ENCODE assay signal across 27 cellular contexts in the genomic region with DNA sequence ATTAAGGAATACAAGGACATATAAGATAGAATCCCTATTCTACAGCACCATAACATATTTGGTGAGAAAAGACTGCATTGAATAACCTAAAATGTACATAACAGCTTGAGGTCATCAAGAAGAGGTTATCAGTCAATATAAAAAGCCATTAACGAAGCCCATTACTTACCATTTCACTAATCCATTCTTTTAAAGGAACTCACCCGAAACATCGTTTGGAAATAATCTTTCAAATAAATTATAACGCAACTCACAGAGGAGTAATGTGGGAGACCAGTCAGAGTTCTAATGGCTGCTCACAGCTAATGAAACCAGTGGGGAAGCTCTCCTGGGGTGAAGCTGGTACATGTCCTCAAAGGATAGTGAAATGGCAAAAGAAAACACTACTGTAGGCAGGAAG.
"Had no signal": no experiment of that assay in that cellular context is flagged by ENCODE, and none has a peak within 500 bp of the region (broad histone marks: within the 10 kb centered on the region; RNA-seq: fewer than 3 reads in every experiment).

No MANE protein-coding gene starts in this region.

- H3K4me1 ChIP-seq: foreskin keratinocyte, right lobe of liver, upper lobe of right lung, uterus had no signal

- H3K9me3 ChIP-seq: esophagus muscularis mucosa, gastroesophageal sphincter, mucosa of descending colon, right lobe of liver, thoracic aorta, transverse colon, upper lobe of right lung, uterus had no signal

- ATAC-seq: foreskin keratinocyte; gastroesophageal sphincter; left colon; mucosa of descending colon; natural killer cell treated with Interleukin-12 subunit alpha and Interleukin-12 subunit beta and Interleukin-15 and Interleukin-18, amount 100 ng/mL, for 72 hours; right lobe of liver; stimulated activated naive B cell treated with anti-CD40 and anti-IgM and Interleukin-4, amounts not matched to agents 10 μg/mL and 1 μg/mL and 100 μg/mL, for 72 hours; upper lobe of right lung had no signal

- H3K4me3 ChIP-seq: coronary artery, esophagus muscularis mucosa, gastroesophageal sphincter, lung, mucosa of descending colon, neural progenitor cell, right lobe of liver, thoracic aorta, transverse colon, upper lobe of right lung, uterus had no signal

- H3K36me3 ChIP-seq: esophagus muscularis mucosa, gastroesophageal sphincter, neural progenitor cell, right lobe of liver, thoracic aorta, transverse colon, upper lobe of right lung, uterus had no signal

- H3K27me3 ChIP-seq: esophagus muscularis mucosa, foreskin keratinocyte, gastroesophageal sphincter, neural progenitor cell, right lobe of liver, transverse colon, upper lobe of right lung, uterus had no signal

- DNase-seq: dermis blood vessel endothelial cell; effector memory CD4-positive, alpha-beta T cell; foreskin keratinocyte; hypothalamus; immature natural killer cell; islet precursor cell; kidney glomerular epithelial cell; left colon; mesenchymal stem cell; mucosa of descending colon; naive B cell; right lobe of liver; small intestine; stimulated activated CD4-positive, alpha-beta T cell treated with anti-CD3 and anti-CD28 coated beads, Interleukin-15, amount 100 ng/mL, for 24 hours; stimulated activated CD4-positive, alpha-beta T cell treated with anti-CD3 and anti-CD28 coated beads, Interleukin-2, amount 100 ng/mL, for 48 hours; stimulated activated naive B cell treated with anti-CD40 and anti-IgM and Interleukin-4, amounts not matched to agents 10 μg/mL and 1 μg/mL and 100 μg/mL, for 72 hours; transverse colon; upper lobe of right lung; uterus had no signal

- H3K27ac ChIP-seq: coronary artery, esophagus muscularis mucosa, foreskin keratinocyte, gastroesophageal sphincter, neural progenitor cell, parathyroid adenoma, right lobe of liver, thoracic aorta, transverse colon, upper lobe of right lung, uterus had no signal
